In the genomic region with DNA sequence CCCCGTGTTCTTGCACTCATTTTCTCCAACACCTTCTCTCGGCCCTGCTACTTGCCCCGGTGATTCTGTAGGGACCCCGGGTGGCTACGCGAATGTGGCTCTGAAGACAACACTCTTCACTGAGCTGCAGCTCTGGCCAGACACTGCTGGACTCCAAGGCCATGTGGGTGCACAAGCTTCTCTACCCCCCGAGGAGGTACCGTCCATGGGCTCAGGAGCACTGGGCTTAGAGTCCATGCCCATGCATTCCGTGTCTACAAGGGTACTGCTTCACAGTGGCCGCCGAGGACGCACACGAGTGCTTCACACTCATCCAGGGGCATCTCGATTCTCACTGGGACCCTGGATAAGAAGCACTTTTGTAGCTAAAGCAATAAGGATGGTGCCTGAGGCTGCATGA, we compare ENCODE assay signal across 35 cellular contexts. TPM values are rescaled to one million over a fixed set of nuclear protein-coding genes. Genes with fewer than 3 reads are reported as not detected.
"Had no signal": no experiment of that assay in that cellular context is flagged by ENCODE, and none has a peak within 500 bp of the region (broad histone marks: within the 10 kb centered on the region; RNA-seq: fewer than 3 reads in every experiment).

No MANE protein-coding gene starts in this region.

- H3K36me3 ChIP-seq: adrenal gland, brain microvascular endothelial cell, breast epithelium had no signal

- H3K4me3 Mint-ChIP-seq: activated B cell treated with CpG ODN at 0.5 μM for 24 hours; activated CD4-positive, alpha-beta memory T cell treated with anti-CD3 and anti-CD28 coated beads for 36 hours; activated CD4-positive, alpha-beta T cell treated with anti-CD3 and anti-CD28 coated beads, Interleukin-2, amount 10 ng/mL, durations not matched to agents 24 days and 14 days; activated CD8-positive, alpha-beta T cell treated with anti-CD3 and anti-CD28 coated beads for 36 hours; activated naive CD4-positive, alpha-beta T cell treated with anti-CD3 and anti-CD28 coated beads for 36 hours; activated naive CD8-positive, alpha-beta T cell treated with anti-CD3 and anti-CD28 coated beads for 36 hours; activated T-cell treated with anti-CD3 and anti-CD28 coated beads, Interleukin-2, amount 50 U/mL, for 4 hours; activated T-cell treated with anti-CD3 and anti-CD28 coated beads, Interleukin-2, amount 50 U/mL, for 72 hours; activated T-helper 1 cell treated with anti-CD3 and anti-CD28 coated beads, Interleukin-12 subunit alpha, Interleukin-12 subunit beta, Interleukin-2, Interleukin-4 antibody, amounts not matched to agents 30 ng/mL and 10 ng/mL and 1 ng/mL, durations not matched to agents 14 hours and 24 hours and 36 hours; activated T-helper 17 cell treated with anti-CD3 and anti-CD28 coated beads, Interleukin-2, amount 50 U/mL, for 72 hours; T-helper 1 cell treated with Interleukin-12 subunit alpha and Interleukin-12 subunit beta and Interleukin-4 antibody, amounts not matched to agents 30 μg/mL and 1 μg/mL, for 36 hours; T-helper 2 cell treated with Interferon-gamma antibody and Interleukin-4, amounts not matched to agents 5 μg/mL and 100 μg/mL, for 36 hours had no signal

- H3K9me3 ChIP-seq: adrenal gland, body of pancreas, breast epithelium had no signal

- H3K36me3 Mint-ChIP-seq: activated CD4-positive, alpha-beta memory T cell treated with anti-CD3 and anti-CD28 coated beads for 36 hours; activated naive CD4-positive, alpha-beta T cell treated with anti-CD3 and anti-CD28 coated beads, Interleukin-2, amount 50 U/mL, for 72 hours; activated naive CD8-positive, alpha-beta T cell treated with anti-CD3 and anti-CD28 coated beads for 36 hours had no signal

- ATAC-seq: activated CD8-positive, alpha-beta T cell treated with anti-CD3 and anti-CD28 coated beads for 36 hours; activated naive CD4-positive, alpha-beta T cell treated with anti-CD3 and anti-CD28 coated beads, Interleukin-2, amount 50 U/mL, for 72 hours; activated T-cell treated with anti-CD3 and anti-CD28 coated beads, Interleukin-2, amount 50 U/mL, for 4 hours; activated T-cell treated with anti-CD3 and anti-CD28 coated beads, Interleukin-2, amount 50 U/mL, for 72 hours; activated T-helper 17 cell treated with anti-CD3 and anti-CD28 coated beads, Interleukin-2, amount 50 U/mL, for 72 hours; body of pancreas had no signal

- H3K4me1 Mint-ChIP-seq: activated B cell treated with CpG ODN at 0.5 μM for 24 hours; activated CD4-positive, alpha-beta T cell treated with anti-CD3 and anti-CD28 coated beads, Interleukin-2, amount 10 ng/mL, durations not matched to agents 24 days and 14 days; activated naive CD8-positive, alpha-beta T cell treated with anti-CD3 and anti-CD28 coated beads for 36 hours; activated T-helper 17 cell treated with anti-CD3 and anti-CD28 coated beads, Interleukin-2, amount 50 U/mL, for 72 hours had no signal

- H3K9me3 Mint-ChIP-seq: activated B cell treated with CpG ODN at 0.5 μM for 24 hours; activated CD4-positive, alpha-beta memory T cell treated with anti-CD3 and anti-CD28 coated beads for 36 hours; activated CD4-positive, alpha-beta T cell treated with anti-CD3 and anti-CD28 coated beads, Interleukin-2, amount 10 ng/mL, durations not matched to agents 24 days and 14 days; activated CD8-positive, alpha-beta T cell treated with anti-CD3 and anti-CD28 coated beads for 36 hours; activated naive CD4-positive, alpha-beta T cell treated with anti-CD3 and anti-CD28 coated beads for 36 hours; activated naive CD4-positive, alpha-beta T cell treated with anti-CD3 and anti-CD28 coated beads, Interleukin-2, amount 50 U/mL, for 72 hours; activated naive CD8-positive, alpha-beta T cell treated with anti-CD3 and anti-CD28 coated beads for 36 hours; activated T-cell treated with anti-CD3 and anti-CD28 coated beads, Interleukin-2, amount 50 U/mL, for 4 hours; activated T-cell treated with anti-CD3 and anti-CD28 coated beads, Interleukin-2, amount 50 U/mL, for 72 hours; activated T-helper 1 cell treated with anti-CD3 and anti-CD28 coated beads, Interleukin-12 subunit alpha, Interleukin-12 subunit beta, Interleukin-2, Interleukin-4 antibody, amounts not matched to agents 30 ng/mL and 10 ng/mL and 1 ng/mL, durations not matched to agents 14 hours and 24 hours and 36 hours; activated T-helper 17 cell treated with anti-CD3 and anti-CD28 coated beads, Interleukin-2, amount 50 U/mL, for 72 hours; T-helper 1 cell treated with Interleukin-12 subunit alpha and Interleukin-12 subunit beta and Interleukin-4 antibody, amounts not matched to agents 30 μg/mL and 1 μg/mL, for 36 hours; T-helper 2 cell treated with Interferon-gamma antibody and Interleukin-4, amounts not matched to agents 5 μg/mL and 100 μg/mL, for 36 hours had no signal

- H3K4me1 ChIP-seq: adrenal gland, body of pancreas, breast epithelium had no signal

- H3K27ac ChIP-seq: adrenal gland, body of pancreas, brain microvascular endothelial cell, breast epithelium had no signal

- H3K4me3 ChIP-seq: adrenal gland, body of pancreas, breast epithelium had no signal

- H3K27ac Mint-ChIP-seq: activated B cell treated with CpG ODN at 0.5 μM for 24 hours; activated CD4-positive, alpha-beta memory T cell treated with anti-CD3 and anti-CD28 coated beads for 36 hours; activated CD4-positive, alpha-beta T cell treated with anti-CD3 and anti-CD28 coated beads, Interleukin-2, amount 10 ng/mL, durations not matched to agents 24 days and 14 days; activated CD8-positive, alpha-beta T cell treated with anti-CD3 and anti-CD28 coated beads for 36 hours; activated naive CD4-positive, alpha-beta T cell treated with anti-CD3 and anti-CD28 coated beads for 36 hours; activated naive CD4-positive, alpha-beta T cell treated with anti-CD3 and anti-CD28 coated beads, Interleukin-2, amount 50 U/mL, for 72 hours; activated naive CD8-positive, alpha-beta T cell treated with anti-CD3 and anti-CD28 coated beads for 36 hours; activated T-cell treated with anti-CD3 and anti-CD28 coated beads, Interleukin-2, amount 50 U/mL, for 72 hours; activated T-helper 1 cell treated with anti-CD3 and anti-CD28 coated beads, Interleukin-12 subunit alpha, Interleukin-12 subunit beta, Interleukin-2, Interleukin-4 antibody, amounts not matched to agents 30 ng/mL and 10 ng/mL and 1 ng/mL, durations not matched to agents 14 hours and 24 hours and 36 hours; activated T-helper 17 cell treated with anti-CD3 and anti-CD28 coated beads, Interleukin-2, amount 50 U/mL, for 72 hours; T-helper 1 cell treated with Interleukin-12 subunit alpha and Interleukin-12 subunit beta and Interleukin-4 antibody, amounts not matched to agents 30 μg/mL and 1 μg/mL, for 36 hours; T-helper 2 cell treated with Interferon-gamma antibody and Interleukin-4, amounts not matched to agents 5 μg/mL and 100 μg/mL, for 36 hours had no signal

- DNase-seq: activated B cell treated with CpG ODN at 0.5 μM for 24 hours; activated CD4-positive, alpha-beta memory T cell treated with anti-CD3 and anti-CD28 coated beads for 36 hours; activated CD4-positive, alpha-beta T cell treated with anti-CD3 and anti-CD28 coated beads for 4 hours; activated CD4-positive, alpha-beta T cell treated with anti-CD3 and anti-CD28 coated beads, Interleukin-2, amount 10 ng/mL, durations not matched to agents 24 days and 14 days; activated CD4-positive, alpha-beta T cell treated with anti-CD3 and anti-CD28 coated beads, Interleukin-2, amount 50 U/mL, for 1 hour; activated CD4-positive, alpha-beta T cell treated with anti-CD3 and anti-CD28 coated beads, Interleukin-2, amount 50 U/mL, for 4 hours; activated CD4-positive, CD25-positive, alpha-beta regulatory T cell treated with anti-CD3 and anti-CD28 coated beads, Interleukin-2, amount 50 U/mL, for 72 hours; activated CD8-positive, alpha-beta memory T cell treated with anti-CD3 and anti-CD28 coated beads, Interleukin-2, amount 50 U/mL, for 4 hours; activated CD8-positive, alpha-beta T cell treated with anti-CD3 and anti-CD28 coated beads for 36 hours; activated effector memory CD4-positive, alpha-beta T cell treated with anti-CD3 and anti-CD28 coated beads, Interleukin-2, amount 50 U/mL, for 16 hours; activated gamma-delta T cell treated with Interleukin-2 at 50 U/mL for 16 hours; activated naive CD4-positive, alpha-beta T cell; activated naive CD4-positive, alpha-beta T cell treated with anti-CD3 and anti-CD28 coated beads for 36 hours; activated naive CD4-positive, alpha-beta T cell treated with anti-CD3 and anti-CD28 coated beads, Interleukin-2, amount 50 U/mL, for 16 hours; activated naive CD8-positive, alpha-beta T cell treated with anti-CD3 and anti-CD28 coated beads for 36 hours; activated T-cell treated with anti-CD3 and anti-CD28 coated beads for 4 hours; activated T-cell treated with anti-CD3 and anti-CD28 coated beads, Interleukin-2, amount 50 U/mL, for 1 hour; activated T-cell treated with anti-CD3 and anti-CD28 coated beads, Interleukin-2, amount 50 U/mL, for 4 hours; activated T-cell treated with anti-CD3 and anti-CD28 coated beads, Interleukin-2, amount 50 U/mL, for 72 hours; adrenal gland; amniotic stem cell; aorta; body of pancreas; brain microvascular endothelial cell; central memory CD4-positive, alpha-beta T cell; T-helper 1 cell; T-helper 2 cell; T-helper 9 cell had no signal

- H3K27me3 Mint-ChIP-seq: activated B cell treated with CpG ODN at 0.5 μM for 24 hours; activated CD4-positive, alpha-beta T cell treated with anti-CD3 and anti-CD28 coated beads, Interleukin-2, amount 10 ng/mL, durations not matched to agents 24 days and 14 days; activated CD8-positive, alpha-beta T cell treated with anti-CD3 and anti-CD28 coated beads for 36 hours; activated naive CD8-positive, alpha-beta T cell treated with anti-CD3 and anti-CD28 coated beads for 36 hours had no signal

- H3K27me3 ChIP-seq: adrenal gland, body of pancreas, brain microvascular endothelial cell, breast epithelium had no signal

RNA-seq across cellular contexts. Expression of gene SMOC2, which starts 59.5 kb away (rescaled TPM):
- total RNA-seq: activated B cell treated with CpG ODN at 0.5 μM for 24 hours; activated CD4-positive, alpha-beta memory T cell treated with anti-CD3 and anti-CD28 coated beads for 36 hours; activated CD4-positive, alpha-beta T cell treated with anti-CD3 and anti-CD28 coated beads, Interleukin-2, amount 10 ng/mL, durations not matched to agents 24 days and 14 days; activated CD8-positive, alpha-beta memory T cell treated with anti-CD3 and anti-CD28 coated beads for 36 hours; activated CD8-positive, alpha-beta T cell treated with anti-CD3 and anti-CD28 coated beads for 36 hours; activated naive CD4-positive, alpha-beta T cell treated with anti-CD3 and anti-CD28 coated beads for 36 hours; activated naive CD4-positive, alpha-beta T cell treated with anti-CD3 and anti-CD28 coated beads, Interleukin-2, amount 50 U/mL, for 72 hours; activated naive CD8-positive, alpha-beta T cell treated with anti-CD3 and anti-CD28 coated beads for 36 hours; activated T-cell treated with anti-CD3 and anti-CD28 coated beads, Interleukin-2, amount 50 U/mL, for 72 hours; activated T-helper 1 cell treated with anti-CD3 and anti-CD28 coated beads, Interleukin-12 subunit alpha, Interleukin-12 subunit beta, Interleukin-2, Interleukin-4 antibody, amounts not matched to agents 30 ng/mL and 10 ng/mL and 1 ng/mL, durations not matched to agents 14 hours and 24 hours and 36 hours; activated T-helper 17 cell treated with anti-CD3 and anti-CD28 coated beads, Interleukin-2, amount 50 U/mL, for 72 hours had no signal
